In genomic region chrX:22698151-22698550, GRCh38 we compare ENCODE assay signal across 22 cellular contexts.
DNase-seq lines count a peak whose midpoint lies in the region; FAIRE-seq and TF ChIP-seq lines count a peak whose summit lies in the region.
"Had no signal": no experiment of that assay in that cellular context is flagged by ENCODE, and none has a peak within 500 bp of the region (broad histone marks: within the 10 kb centered on the region; RNA-seq: fewer than 3 reads in every experiment).

No MANE protein-coding gene starts in this region.

- H3K9me3 ChIP-seq in endothelial cell of umbilical vein (replicated peaks; ENCODE audit: control insufficient read depth, insufficient read depth, low read length) (no peaks in the 10 kb centered on the region), tibial artery (no peaks in the 10 kb centered on the region)

- H3K9ac ChIP-seq in endothelial cell of umbilical vein (replicated peaks; ENCODE audit: extremely low read depth, insufficient read depth, low read length) = no peak overlapping the region
- H3K9ac ChIP-seq: BLaER1 treated with 17β-estradiol and CSF1 and Interleukin-3, amounts not matched to agents 10 nM and 100 nM; GM23248 had no signal

- TF ChIP-seq POLR2A in endothelial cell of umbilical vein (IDR thresholded peaks at IDR 0.05; ENCODE audit: low read depth, low read length) = no peak

- H2AFZ ChIP-seq in endothelial cell of umbilical vein (ENCODE audit: low read depth, low read length) = no peak overlapping the region
- H2AFZ ChIP-seq: GM23248 had no signal

- POLR2A ChIA-PET in endothelial cell of umbilical vein (lab: Charles Lee) = no interaction called here

- peak; percentile 89 for FAIRE-seq in endothelial cell of umbilical vein (lab: Jason Lieb, UNC)
- FAIRE-seq: D721Med, GM12878, GM19239, H1 had no signal

- no peaks in the 10 kb centered on the region for H3K9me1 ChIP-seq in endothelial cell of umbilical vein (replicated peaks; ENCODE audit: control insufficient read depth, extremely low read depth, insufficient read depth, low read length)

- CTCF ChIA-PET in endothelial cell of umbilical vein (lab: Charles Lee) = no interaction called here

- TF ChIP-seq CTCF in endothelial cell of umbilical vein (IDR thresholded peaks at IDR 0.05; ENCODE audit: extremely low read depth in 1 of 2, insufficient read depth in 1 of 2, low read depth in 1 of 2, low read length in 2 of 2) = no peak
- no peak for TF ChIP-seq CTCF in tibial artery (IDR thresholded peaks at IDR 0.05)

- peak overlapping the region in 1 of 3 experiments; percentile 11 for H3K4me3 ChIP-seq in endothelial cell of umbilical vein (replicated peaks in 1 of 3; ENCODE audit: insufficient read depth in 1 of 3, low read depth in 1 of 3, low read length in 3 of 3)
- no peak overlapping the region for H3K4me3 ChIP-seq in tibial artery
- H3K4me3 ChIP-seq: BLaER1 treated with 17β-estradiol and CSF1 and Interleukin-3, amounts not matched to agents 10 nM and 100 nM; GM12878; GM23248 had no signal

- peak overlapping the region; percentile 29 for H3K27ac ChIP-seq in endothelial cell of umbilical vein (ENCODE audit: insufficient read depth, low read depth, low read length)
- H3K27ac ChIP-seq in tibial artery = peak overlapping the region; percentile 51 to 63
- H3K27ac ChIP-seq: BLaER1 treated with 17β-estradiol and CSF1 and Interleukin-3, amounts not matched to agents 10 nM and 100 nM had no signal

- H3K4me1 ChIP-seq in endothelial cell of umbilical vein (ENCODE audit: control insufficient read depth, extremely low read depth, insufficient read depth, low read length) (peaks cover 7% of the 10 kb centered on the region), tibial artery (peaks cover 0 to 6% (median 2%) of the 10 kb centered on the region in 4 donors)

- intact Hi-C loops in endothelial cell of umbilical vein (cut with micrococcal nuclease) = no loop called here
- intact Hi-C loops in tibial artery (cut with DNase I; ENCODE audit: low total_unique reads) = no loop called here

- H3K36me3 ChIP-seq in endothelial cell of umbilical vein (ENCODE audit: control insufficient read depth in 2 of 2, extremely low read depth in 1 of 2, insufficient read depth in 2 of 2, low read length in 2 of 2) (no peaks in the 10 kb centered on the region), tibial artery (no peaks in the 10 kb centered on the region)
- H3K36me3 ChIP-seq: BLaER1 treated with 17β-estradiol and CSF1 and Interleukin-3, amounts not matched to agents 10 nM and 100 nM had no signal

- dilution Hi-C loops in endothelial cell of umbilical vein (cut with MboI; ENCODE audit: extremely low pct_ligation_motif_present, low sequenced_read_pairs) = no loop called here

- BruUV-seq in endothelial cell of umbilical vein (replicated peaks; lab: Mats Ljungman, UMichigan) = no TSS peak

- H3K79me2 ChIP-seq in endothelial cell of umbilical vein (ENCODE audit: control insufficient read depth, insufficient read depth, low read length) = no peaks in the 10 kb centered on the region

- H3K4me2 ChIP-seq in endothelial cell of umbilical vein (ENCODE audit: insufficient read depth, low read length) = peak overlapping the region; percentile 31
- H3K4me2 ChIP-seq: BLaER1 treated with 17β-estradiol and CSF1 and Interleukin-3, amounts not matched to agents 10 nM and 100 nM had no signal

- H3K27me3 ChIP-seq in endothelial cell of umbilical vein (ENCODE audit: control insufficient read depth in 2 of 2, insufficient read depth in 2 of 2, low read length in 2 of 2) = no peaks in the 10 kb centered on the region
- H3K27me3 ChIP-seq in tibial artery = no peaks in the 10 kb centered on the region
- H3K27me3 ChIP-seq: BLaER1 treated with 17β-estradiol and CSF1 and Interleukin-3, amounts not matched to agents 10 nM and 100 nM had no signal

- DNase-seq in NCI-H69 (lab: John Stamatoyannopoulos, UW) (peak; percentile 20), dermis blood vessel endothelial cell (peak; percentile 29), endothelial cell of umbilical vein (ENCODE audit: low read depth, low spot score) (peak; percentile 62), tibial artery (no peak), NOMO-1 (lab: John Stamatoyannopoulos, UW; ENCODE audit: unreplicated experiment in 2 of 2) (no peak), NCI-H748 treated with DMSO at 0.1 percent for 48 hours (lab: John Stamatoyannopoulos, UW) (no peak), NCI-H526 (lab: John Stamatoyannopoulos, UW) (no peak), NOMO-1 treated with DMSO at 0.1 percent for 48 hours (lab: John Stamatoyannopoulos, UW; ENCODE audit: unreplicated experiment) (no peak)
- DNase-seq: CD4-positive, alpha-beta T cell; CD8-positive, alpha-beta memory T cell; DMS 273 treated with DMSO at 0.1 percent for 48 hours; DMS79; EL; GDM1; GM23248; H7; HCEC 1CT had no signal

- no peaks in the 10 kb centered on the region for H4K20me1 ChIP-seq in endothelial cell of umbilical vein (replicated peaks; ENCODE audit: control insufficient read depth, extremely low read depth, insufficient read depth, low read length)
- H4K20me1 ChIP-seq: BLaER1 treated with 17β-estradiol and CSF1 and Interleukin-3, amounts not matched to agents 10 nM and 100 nM had no signal

TF ChIP-seq in endothelial cell of umbilical vein, 7 proteins besides CTCF, POLR2A, EP300 and RAD21:
- TF ChIP-seq GATA2 (IDR thresholded peaks at IDR 0.05; ENCODE audit: insufficient read depth, insufficient read length, low read depth, low read length) = no peak

Comparison
In these comparisons a context has a peak if more than half of its experiments do, and no peak if none do; other contexts are left out.
1. DNase-seq: peak in NCI-H69 (single experiment), dermis blood vessel endothelial cell (single experiment) and endothelial cell of umbilical vein (single experiment); none in tibial artery (0 of 2), NOMO-1 (0 of 2), NCI-H748 treated with DMSO at 0.1 percent for 48 hours (single experiment), NCI-H526 (0 of 2) and NOMO-1 treated with DMSO at 0.1 percent for 48 hours (single experiment).